ENCODE assay signal across 10 cellular contexts in genomic region chr6:129744201-129744879, GRCh38. TPM values are rescaled to one million over a fixed set of nuclear protein-coding genes. Genes with fewer than 3 reads are reported as not detected.
DNase-seq lines count a peak whose midpoint lies in the region; ATAC-seq, FAIRE-seq and TF ChIP-seq lines count a peak whose summit lies in the region.
"Had no signal": no experiment of that assay in that cellular context is flagged by ENCODE, and none has a peak within 500 bp of the region (broad histone marks: within the 10 kb centered on the region; RNA-seq: fewer than 3 reads in every experiment).

No MANE protein-coding gene starts in this region.

- intact Hi-C loops in activated naive CD4-positive, alpha-beta T cell treated with anti-CD3 and anti-CD28 coated beads for 36 hours (cut with micrococcal nuclease), result loop anchor here (1.0 to 10.0 kb wide), 2 partner anchors 8 to 1840 kb away; partner anchors contain the start of gene THEMIS

- H3K4me3 Mint-ChIP-seq in activated naive CD4-positive, alpha-beta T cell treated with anti-CD3 and anti-CD28 coated beads for 36 hours, result no peak overlapping the region
- no peak overlapping the region for H3K4me3 Mint-ChIP-seq in activated CD4-positive, alpha-beta memory T cell treated with anti-CD3 and anti-CD28 coated beads, Interleukin-2, amount 10 ng/mL, durations not matched to agents 7 days and 5 days
- H3K4me3 Mint-ChIP-seq: CD4-positive, CD25-positive, alpha-beta regulatory T cell had no signal

- DNase-seq in activated naive CD4-positive, alpha-beta T cell treated with anti-CD3 and anti-CD28 coated beads for 36 hours, result no peak
- no peak for DNase-seq in activated naive CD4-positive, alpha-beta T cell treated with anti-CD3 and anti-CD28 coated beads, Interleukin-2, amount 50 U/mL, for 72 hours (ENCODE audit: low spot score in 2 of 2)
- DNase-seq in NCI-H82 treated with DMSO at 0.1 percent for 48 hours (lab: John Stamatoyannopoulos, UW; ENCODE audit: unreplicated experiment), result peak; percentile 68
- peak; percentile 80 to 91 for DNase-seq in foreskin fibroblast
- DNase-seq in urothelium cell line (ENCODE audit: low spot score), result peak; percentile 69
- no peak for DNase-seq in mucosa of gallbladder (ENCODE audit: low spot score)
- no peak for DNase-seq in activated CD4-positive, alpha-beta memory T cell treated with anti-CD3 and anti-CD28 coated beads, Interleukin-2, amount 10 ng/mL, durations not matched to agents 7 days and 5 days
- DNase-seq in NCI-H187 treated with DMSO at 0.1 percent for 48 hours (lab: John Stamatoyannopoulos, UW), result no peak
- DNase-seq: Kasumi-1 had no signal

- POLR2A ChIA-PET in activated CD4-positive, alpha-beta memory T cell treated with anti-CD3 and anti-CD28 coated beads, Interleukin-2, amount 10 ng/mL, durations not matched to agents 7 days and 5 days (lab: Charles Lee), result interaction anchor here (0.6 to 1.2 kb wide), 3 partner anchors 12 to 285 kb away, joined by 3 to 5 read pairs (median 3); no protein-coding TSS in a partner anchor

- CTCF ChIA-PET in activated naive CD4-positive, alpha-beta T cell treated with anti-CD3 and anti-CD28 coated beads for 36 hours (lab: Charles Lee), result interaction anchor here (0.6 to 1.2 kb wide), 5 partner anchors 17 to 166 kb away, joined by 3 to 4 read pairs (median 3); no protein-coding TSS in a partner anchor
- CTCF ChIA-PET in activated CD4-positive, alpha-beta memory T cell treated with anti-CD3 and anti-CD28 coated beads, Interleukin-2, amount 10 ng/mL, durations not matched to agents 7 days and 5 days (lab: Charles Lee), result interaction anchor here (0.7 to 2.4 kb wide), 5 partner anchors 14 to 246 kb away, joined by 5 to 7 read pairs (median 7); no protein-coding TSS in a partner anchor

- ATAC-seq in activated naive CD4-positive, alpha-beta T cell treated with anti-CD3 and anti-CD28 coated beads, Interleukin-2, amount 50 U/mL, for 72 hours, result no peak

- H3K27ac Mint-ChIP-seq in activated naive CD4-positive, alpha-beta T cell treated with anti-CD3 and anti-CD28 coated beads for 36 hours, result peak overlapping the region; percentile 37
- H3K27ac Mint-ChIP-seq in activated naive CD4-positive, alpha-beta T cell treated with anti-CD3 and anti-CD28 coated beads, Interleukin-2, amount 50 U/mL, for 72 hours, result no peak overlapping the region
- no peak overlapping the region for H3K27ac Mint-ChIP-seq in activated CD4-positive, alpha-beta memory T cell treated with anti-CD3 and anti-CD28 coated beads, Interleukin-2, amount 10 ng/mL, durations not matched to agents 7 days and 5 days

- no peaks in the 10 kb centered on the region for H3K9me3 Mint-ChIP-seq in activated naive CD4-positive, alpha-beta T cell treated with anti-CD3 and anti-CD28 coated beads for 36 hours
- no peaks in the 10 kb centered on the region for H3K9me3 Mint-ChIP-seq in activated naive CD4-positive, alpha-beta T cell treated with anti-CD3 and anti-CD28 coated beads, Interleukin-2, amount 50 U/mL, for 72 hours
- H3K9me3 Mint-ChIP-seq in activated CD4-positive, alpha-beta memory T cell treated with anti-CD3 and anti-CD28 coated beads, Interleukin-2, amount 10 ng/mL, durations not matched to agents 7 days and 5 days, result no peaks in the 10 kb centered on the region

- H3K36me3 Mint-ChIP-seq in activated naive CD4-positive, alpha-beta T cell treated with anti-CD3 and anti-CD28 coated beads for 36 hours (ENCODE audit: low read depth), result no peaks in the 10 kb centered on the region
- H3K36me3 Mint-ChIP-seq in activated naive CD4-positive, alpha-beta T cell treated with anti-CD3 and anti-CD28 coated beads, Interleukin-2, amount 50 U/mL, for 72 hours, result no peaks in the 10 kb centered on the region
- no peaks in the 10 kb centered on the region for H3K36me3 Mint-ChIP-seq in activated CD4-positive, alpha-beta memory T cell treated with anti-CD3 and anti-CD28 coated beads, Interleukin-2, amount 10 ng/mL, durations not matched to agents 7 days and 5 days (ENCODE audit: low read depth)
- H3K36me3 Mint-ChIP-seq: CD4-positive, CD25-positive, alpha-beta regulatory T cell had no signal

- TF ChIP-seq CTCF in foreskin fibroblast (IDR thresholded peaks at IDR 0.05; ENCODE audit: low read depth, low read length), result no peak

- FAIRE-seq in urothelium cell line (lab: Jason Lieb, UNC), result no peak

- H3K27me3 Mint-ChIP-seq in activated naive CD4-positive, alpha-beta T cell treated with anti-CD3 and anti-CD28 coated beads for 36 hours (ENCODE audit: low read depth), result no peaks in the 10 kb centered on the region
- H3K27me3 Mint-ChIP-seq in activated CD4-positive, alpha-beta memory T cell treated with anti-CD3 and anti-CD28 coated beads, Interleukin-2, amount 10 ng/mL, durations not matched to agents 7 days and 5 days, result peaks cover 3% of the 10 kb centered on the region
- H3K27me3 Mint-ChIP-seq: CD4-positive, CD25-positive, alpha-beta regulatory T cell had no signal

- H3K4me3 ChIP-seq in foreskin fibroblast (ENCODE audit: low read depth in 1 of 2, low read length in 2 of 2), result no peak overlapping the region

- peaks cover 50% of the 10 kb centered on the region for H3K4me1 Mint-ChIP-seq in activated naive CD4-positive, alpha-beta T cell treated with anti-CD3 and anti-CD28 coated beads for 36 hours (ENCODE audit: low read depth)
- peaks cover 29% of the 10 kb centered on the region for H3K4me1 Mint-ChIP-seq in activated CD4-positive, alpha-beta memory T cell treated with anti-CD3 and anti-CD28 coated beads, Interleukin-2, amount 10 ng/mL, durations not matched to agents 7 days and 5 days

RNA-seq across cellular contexts. Expression of gene ARHGAP18, which starts 34.4 kb away (rescaled TPM):
- 1 to 10 TPM; 3.2 to 3.7 TPM for total RNA-seq in activated naive CD4-positive, alpha-beta T cell treated with anti-CD3 and anti-CD28 coated beads for 36 hours
- total RNA-seq in activated naive CD4-positive, alpha-beta T cell treated with anti-CD3 and anti-CD28 coated beads, Interleukin-2, amount 50 U/mL, for 72 hours, result 1 to 10 TPM; 7.7 to 8.7 TPM
- total RNA-seq in mucosa of gallbladder, result 17.2 TPM
- total RNA-seq in activated CD4-positive, alpha-beta memory T cell treated with anti-CD3 and anti-CD28 coated beads, Interleukin-2, amount 10 ng/mL, durations not matched to agents 7 days and 5 days, result 10 to 100 TPM; 14.8 to 18.0 TPM

Comparison
In these comparisons a context has a peak if more than half of its experiments do, and no peak if none do; other contexts are left out.
1. DNase-seq: peak in NCI-H82 treated with DMSO at 0.1 percent for 48 hours (single experiment), foreskin fibroblast (2 of 2) and urothelium cell line (single experiment); none in activated naive CD4-positive, alpha-beta T cell treated with anti-CD3 and anti-CD28 coated beads for 36 hours (single experiment), activated naive CD4-positive, alpha-beta T cell treated with anti-CD3 and anti-CD28 coated beads, Interleukin-2, amount 50 U/mL, for 72 hours (0 of 2), mucosa of gallbladder (single experiment), activated CD4-positive, alpha-beta memory T cell treated with anti-CD3 and anti-CD28 coated beads, Interleukin-2, amount 10 ng/mL, durations not matched to agents 7 days and 5 days (single experiment) and NCI-H187 treated with DMSO at 0.1 percent for 48 hours (single experiment).